1 cellular context compared by ENCODE assay signal in genomic region chr3:128485283-128486156, GRCh38.
A peak's percentile ranks its signal among the peaks of the same experiment; 100 is the strongest.
TF ChIP-seq lines count a peak whose summit lies in the region.

No MANE protein-coding gene starts in this region.

TF ChIP-seq in K562, 482 proteins besides CTCF, POLR2A, EP300 and RAD21 (continues in another document):
- TF ChIP-seq RNF2 (IDR thresholded peaks at IDR 0.05) (no peak), ZNF766 (CRISPR knock-in tag; conservative IDR thresholded peaks at IDR 0.05) (no peak), KDM5B (IDR thresholded peaks at IDR 0.05; ENCODE audit: insufficient replicate concordance, low read depth, low read length) (peak; percentile 47), JUN (IDR thresholded peaks at IDR 0.05; ENCODE audit: borderline replicate concordance, low read depth, low read length) (no peak), JUN (CRISPR knock-in tag; IDR thresholded peaks at IDR 0.05; ENCODE audit: borderline replicate concordance) (no peak), HOXB6 (CRISPR knock-in tag; IDR thresholded peaks at IDR 0.05; ENCODE audit: borderline replicate concordance) (no peak), ZNF263 (CRISPR knock-in tag; IDR thresholded peaks at IDR 0.05; ENCODE audit: borderline replicate concordance) (no peak), PHB (CRISPR knock-in tag; IDR thresholded peaks at IDR 0.05) (no peak), EGR1 (conservative IDR thresholded peaks at IDR 0.05) (peak; percentile 76), ZNF518B (CRISPR knock-in tag; IDR thresholded peaks at IDR 0.05) (0 out of 2 replicates have a peak, but pooled peaks have one; percentile 29), PATZ1 (CRISPR knock-in tag; IDR thresholded peaks at IDR 0.05; ENCODE audit: borderline replicate concordance) (peak; percentile 60; the same call in 1 of the 2 replicates), GMEB1 (CRISPR knock-in tag; IDR thresholded peaks at IDR 0.05) (no peak), POLR2G (IDR thresholded peaks at IDR 0.05; ENCODE audit: low read depth, low read length) (peak; percentile 68), MTF1 (CRISPR knock-in tag; IDR thresholded peaks at IDR 0.05; ENCODE audit: borderline replicate concordance) (no peak), CBX2 (IDR thresholded peaks at IDR 0.05; ENCODE audit: insufficient read depth, low read length, poor library complexity, severe bottlenecking) (no peak), ATF2 (CRISPR knock-in tag; IDR thresholded peaks at IDR 0.05) (no peak), HDAC2 (IDR thresholded peaks at IDR 0.05) (no peak), ZNF586 (CRISPR knock-in tag; conservative IDR thresholded peaks at IDR 0.05) (no peak), POLR2AphosphoS2 (IDR thresholded peaks at IDR 0.05; ENCODE audit: low read length) (0 out of 2 replicates have a peak, but pooled peaks have one; percentile 5), ZFP1 (CRISPR knock-in tag; IDR thresholded peaks at IDR 0.05) (no peak), ZBTB11 (CRISPR knock-in tag; IDR thresholded peaks at IDR 0.05) (no peak), CHD1 (IDR thresholded peaks at IDR 0.05; ENCODE audit: low read length) (peak; percentile 92), PRDM10 (IDR thresholded peaks at IDR 0.05; ENCODE audit: partially characterized antibody) (peak; percentile 70), RBFOX2 (IDR thresholded peaks at IDR 0.05; ENCODE audit: low read depth, low read length) (peak; percentile 44), KLF13 (tag; IDR thresholded peaks at IDR 0.05; ENCODE audit: borderline replicate concordance, low read depth) (no peak), ZNF224 (CRISPR knock-in tag; IDR thresholded peaks at IDR 0.05) (no peak), SIN3A (IDR thresholded peaks at IDR 0.05; ENCODE audit: borderline replicate concordance in 2 of 2, control insufficient read depth in 1 of 2, low read depth in 2 of 2, low read length in 2 of 2) (0 out of 4 replicates have a peak, but pooled peaks of 1 of the 2 experiments have one; percentile 40), LCOR (CRISPR knock-in tag; IDR thresholded peaks at IDR 0.05) (no peak), ZNF449 (CRISPR knock-in tag; IDR thresholded peaks at IDR 0.05) (no peak), HNRNPK (IDR thresholded peaks at IDR 0.05; ENCODE audit: low read depth, low read length, poor library complexity, severe bottlenecking) (no peak), SAFB (IDR thresholded peaks at IDR 0.05; ENCODE audit: borderline replicate concordance, low read depth, low read length) (no peak), SAP30 (IDR thresholded peaks at IDR 0.05; ENCODE audit: borderline replicate concordance, insufficient read depth, low read depth, low read length, poor library complexity, severe bottlenecking) (peak; percentile 31), UBTF (IDR thresholded peaks at IDR 0.05; ENCODE audit: borderline replicate concordance in 1 of 2, low read depth in 2 of 2, low read length in 2 of 2) (0 out of 4 replicates have a peak, but pooled peaks of 1 of the 2 experiments have one; percentile 8), SMAD3 (CRISPR knock-in tag; conservative IDR thresholded peaks at IDR 0.05) (no peak), HES1 (IDR thresholded peaks at IDR 0.05; ENCODE audit: low read depth) (no peak)
